Comparison of ENCODE assay signal across 1 cellular context in the genomic region with DNA sequence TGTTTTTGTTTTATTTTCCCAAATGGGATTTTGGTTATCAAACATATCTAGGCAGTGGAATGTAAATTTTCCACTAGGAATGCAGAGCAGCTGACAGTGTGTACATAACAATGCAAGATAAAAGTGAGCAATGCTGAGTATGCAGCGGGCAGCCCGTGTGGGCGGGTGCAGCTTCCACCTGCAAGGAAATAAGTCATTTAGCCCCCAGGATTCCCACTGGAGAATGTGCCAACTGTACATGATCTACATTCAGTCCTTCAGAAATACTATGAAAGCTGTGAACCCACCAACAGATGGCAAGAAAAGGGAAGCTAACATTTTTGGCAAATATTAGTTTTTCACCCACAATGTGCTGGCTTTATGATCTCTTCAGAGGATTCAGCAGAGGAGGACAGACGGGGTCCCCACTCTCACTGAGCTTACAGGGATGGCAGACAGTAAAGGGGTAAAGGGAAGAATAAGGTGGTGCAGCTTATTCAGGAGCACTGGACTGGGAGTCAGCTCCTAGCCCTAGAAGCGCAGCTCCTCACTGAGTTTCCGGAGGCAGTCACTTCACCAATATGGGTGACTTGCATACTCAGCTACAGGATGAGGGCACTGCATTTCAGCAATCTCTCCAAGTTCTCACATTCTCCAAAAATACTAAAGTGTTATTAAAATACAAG.
TF ChIP-seq lines count a peak whose summit lies in the region.

No MANE protein-coding gene starts in this region.

TF ChIP-seq in HepG2, 621 proteins besides CTCF, POLR2A, EP300 and RAD21 (continued from another document and continues in another):
- TF ChIP-seq, protein P1, sequence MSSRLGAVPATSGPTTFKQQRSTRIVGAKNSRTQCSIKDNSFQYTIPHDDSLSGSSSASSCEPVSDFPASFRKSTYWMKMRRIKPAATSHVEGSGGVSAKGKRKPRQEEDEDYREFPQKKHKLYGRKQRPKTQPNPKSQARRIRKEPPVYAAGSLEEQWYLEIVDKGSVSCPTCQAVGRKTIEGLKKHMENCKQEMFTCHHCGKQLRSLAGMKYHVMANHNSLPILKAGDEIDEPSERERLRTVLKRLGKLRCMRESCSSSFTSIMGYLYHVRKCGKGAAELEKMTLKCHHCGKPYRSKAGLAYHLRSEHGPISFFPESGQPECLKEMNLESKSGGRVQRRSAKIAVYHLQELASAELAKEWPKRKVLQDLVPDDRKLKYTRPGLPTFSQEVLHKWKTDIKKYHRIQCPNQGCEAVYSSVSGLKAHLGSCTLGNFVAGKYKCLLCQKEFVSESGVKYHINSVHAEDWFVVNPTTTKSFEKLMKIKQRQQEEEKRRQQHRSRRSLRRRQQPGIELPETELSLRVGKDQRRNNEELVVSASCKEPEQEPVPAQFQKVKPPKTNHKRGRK (CRISPR knock-in tag; IDR thresholded peaks at IDR 0.05), result no peak
- TF ChIP-seq PITX1 (CRISPR knock-in tag; IDR thresholded peaks at IDR 0.05) (peak; percentile 74; the same call in 1 of the 2 replicates), RELA (CRISPR knock-in tag; IDR thresholded peaks at IDR 0.05) (no peak), CBX5 (CRISPR knock-in tag; IDR thresholded peaks at IDR 0.05; ENCODE audit: borderline replicate concordance) (peak; percentile 55; the same call in 1 of the 2 replicates), RORA (CRISPR knock-in tag; IDR thresholded peaks at IDR 0.05) (no peak), FOXJ3 (CRISPR knock-in tag; IDR thresholded peaks at IDR 0.05; ENCODE audit: borderline replicate concordance) (peak; percentile 83; the same call in 1 of the 2 replicates), GATAD1 (CRISPR knock-in tag; IDR thresholded peaks at IDR 0.05) (peak; percentile 47; the same call in 1 of the 2 replicates), NR2F2 (IDR thresholded peaks at IDR 0.05; ENCODE audit: borderline replicate concordance, low read depth) (peak; percentile 57; the same call in 1 of the 2 replicates), STAG1 (CRISPR knock-in tag; IDR thresholded peaks at IDR 0.05) (peak; percentile 17; the same call in 1 of the 2 replicates), IRF2 (CRISPR knock-in tag; IDR thresholded peaks at IDR 0.05) (peak; percentile 90), CBFB (CRISPR knock-in tag; IDR thresholded peaks at IDR 0.05) (0 out of 2 replicates have a peak, but pooled peaks have one; percentile 45), KDM1A (CRISPR knock-in tag; IDR thresholded peaks at IDR 0.05) (no peak), PRPF4 (IDR thresholded peaks at IDR 0.05; ENCODE audit: low read depth, low read length, poor library complexity, severe bottlenecking) (no peak), ZNF7 (CRISPR knock-in tag; IDR thresholded peaks at IDR 0.05) (peak; percentile 72; the same call in 1 of the 2 replicates)
- TF ChIP-seq, protein P2, sequence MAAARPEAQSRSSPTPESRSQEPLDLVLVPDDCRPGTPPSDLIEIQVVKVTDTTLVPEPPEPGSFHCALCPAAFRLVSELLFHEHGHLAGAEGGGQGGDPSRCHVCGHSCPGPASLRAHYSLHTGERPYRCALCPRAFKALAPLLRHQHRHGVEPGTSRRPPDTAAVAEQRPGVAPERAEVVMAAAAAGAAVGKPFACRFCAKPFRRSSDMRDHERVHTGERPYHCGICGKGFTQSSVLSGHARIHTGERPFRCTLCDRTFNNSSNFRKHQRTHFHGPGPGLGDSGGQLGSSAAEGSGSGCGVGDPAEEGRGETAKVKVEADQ (CRISPR knock-in tag; IDR thresholded peaks at IDR 0.05; ENCODE audit: borderline replicate concordance), result no peak
- TF ChIP-seq, protein P3, sequence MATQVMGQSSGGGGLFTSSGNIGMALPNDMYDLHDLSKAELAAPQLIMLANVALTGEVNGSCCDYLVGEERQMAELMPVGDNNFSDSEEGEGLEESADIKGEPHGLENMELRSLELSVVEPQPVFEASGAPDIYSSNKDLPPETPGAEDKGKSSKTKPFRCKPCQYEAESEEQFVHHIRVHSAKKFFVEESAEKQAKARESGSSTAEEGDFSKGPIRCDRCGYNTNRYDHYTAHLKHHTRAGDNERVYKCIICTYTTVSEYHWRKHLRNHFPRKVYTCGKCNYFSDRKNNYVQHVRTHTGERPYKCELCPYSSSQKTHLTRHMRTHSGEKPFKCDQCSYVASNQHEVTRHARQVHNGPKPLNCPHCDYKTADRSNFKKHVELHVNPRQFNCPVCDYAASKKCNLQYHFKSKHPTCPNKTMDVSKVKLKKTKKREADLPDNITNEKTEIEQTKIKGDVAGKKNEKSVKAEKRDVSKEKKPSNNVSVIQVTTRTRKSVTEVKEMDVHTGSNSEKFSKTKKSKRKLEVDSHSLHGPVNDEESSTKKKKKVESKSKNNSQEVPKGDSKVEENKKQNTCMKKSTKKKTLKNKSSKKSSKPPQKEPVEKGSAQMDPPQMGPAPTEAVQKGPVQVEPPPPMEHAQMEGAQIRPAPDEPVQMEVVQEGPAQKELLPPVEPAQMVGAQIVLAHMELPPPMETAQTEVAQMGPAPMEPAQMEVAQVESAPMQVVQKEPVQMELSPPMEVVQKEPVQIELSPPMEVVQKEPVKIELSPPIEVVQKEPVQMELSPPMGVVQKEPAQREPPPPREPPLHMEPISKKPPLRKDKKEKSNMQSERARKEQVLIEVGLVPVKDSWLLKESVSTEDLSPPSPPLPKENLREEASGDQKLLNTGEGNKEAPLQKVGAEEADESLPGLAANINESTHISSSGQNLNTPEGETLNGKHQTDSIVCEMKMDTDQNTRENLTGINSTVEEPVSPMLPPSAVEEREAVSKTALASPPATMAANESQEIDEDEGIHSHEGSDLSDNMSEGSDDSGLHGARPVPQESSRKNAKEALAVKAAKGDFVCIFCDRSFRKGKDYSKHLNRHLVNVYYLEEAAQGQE (IDR thresholded peaks at IDR 0.05; ENCODE audit: borderline replicate concordance in 1 of 2, low read depth in 1 of 2, low read length in 2 of 2), result no peak
- TF ChIP-seq, protein P4, sequence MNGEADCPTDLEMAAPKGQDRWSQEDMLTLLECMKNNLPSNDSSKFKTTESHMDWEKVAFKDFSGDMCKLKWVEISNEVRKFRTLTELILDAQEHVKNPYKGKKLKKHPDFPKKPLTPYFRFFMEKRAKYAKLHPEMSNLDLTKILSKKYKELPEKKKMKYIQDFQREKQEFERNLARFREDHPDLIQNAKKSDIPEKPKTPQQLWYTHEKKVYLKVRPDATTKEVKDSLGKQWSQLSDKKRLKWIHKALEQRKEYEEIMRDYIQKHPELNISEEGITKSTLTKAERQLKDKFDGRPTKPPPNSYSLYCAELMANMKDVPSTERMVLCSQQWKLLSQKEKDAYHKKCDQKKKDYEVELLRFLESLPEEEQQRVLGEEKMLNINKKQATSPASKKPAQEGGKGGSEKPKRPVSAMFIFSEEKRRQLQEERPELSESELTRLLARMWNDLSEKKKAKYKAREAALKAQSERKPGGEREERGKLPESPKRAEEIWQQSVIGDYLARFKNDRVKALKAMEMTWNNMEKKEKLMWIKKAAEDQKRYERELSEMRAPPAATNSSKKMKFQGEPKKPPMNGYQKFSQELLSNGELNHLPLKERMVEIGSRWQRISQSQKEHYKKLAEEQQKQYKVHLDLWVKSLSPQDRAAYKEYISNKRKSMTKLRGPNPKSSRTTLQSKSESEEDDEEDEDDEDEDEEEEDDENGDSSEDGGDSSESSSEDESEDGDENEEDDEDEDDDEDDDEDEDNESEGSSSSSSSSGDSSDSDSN (CRISPR knock-in tag; IDR thresholded peaks at IDR 0.05), result no peak; the same call in 1 of the 2 replicates
- TF ChIP-seq, protein P5, sequence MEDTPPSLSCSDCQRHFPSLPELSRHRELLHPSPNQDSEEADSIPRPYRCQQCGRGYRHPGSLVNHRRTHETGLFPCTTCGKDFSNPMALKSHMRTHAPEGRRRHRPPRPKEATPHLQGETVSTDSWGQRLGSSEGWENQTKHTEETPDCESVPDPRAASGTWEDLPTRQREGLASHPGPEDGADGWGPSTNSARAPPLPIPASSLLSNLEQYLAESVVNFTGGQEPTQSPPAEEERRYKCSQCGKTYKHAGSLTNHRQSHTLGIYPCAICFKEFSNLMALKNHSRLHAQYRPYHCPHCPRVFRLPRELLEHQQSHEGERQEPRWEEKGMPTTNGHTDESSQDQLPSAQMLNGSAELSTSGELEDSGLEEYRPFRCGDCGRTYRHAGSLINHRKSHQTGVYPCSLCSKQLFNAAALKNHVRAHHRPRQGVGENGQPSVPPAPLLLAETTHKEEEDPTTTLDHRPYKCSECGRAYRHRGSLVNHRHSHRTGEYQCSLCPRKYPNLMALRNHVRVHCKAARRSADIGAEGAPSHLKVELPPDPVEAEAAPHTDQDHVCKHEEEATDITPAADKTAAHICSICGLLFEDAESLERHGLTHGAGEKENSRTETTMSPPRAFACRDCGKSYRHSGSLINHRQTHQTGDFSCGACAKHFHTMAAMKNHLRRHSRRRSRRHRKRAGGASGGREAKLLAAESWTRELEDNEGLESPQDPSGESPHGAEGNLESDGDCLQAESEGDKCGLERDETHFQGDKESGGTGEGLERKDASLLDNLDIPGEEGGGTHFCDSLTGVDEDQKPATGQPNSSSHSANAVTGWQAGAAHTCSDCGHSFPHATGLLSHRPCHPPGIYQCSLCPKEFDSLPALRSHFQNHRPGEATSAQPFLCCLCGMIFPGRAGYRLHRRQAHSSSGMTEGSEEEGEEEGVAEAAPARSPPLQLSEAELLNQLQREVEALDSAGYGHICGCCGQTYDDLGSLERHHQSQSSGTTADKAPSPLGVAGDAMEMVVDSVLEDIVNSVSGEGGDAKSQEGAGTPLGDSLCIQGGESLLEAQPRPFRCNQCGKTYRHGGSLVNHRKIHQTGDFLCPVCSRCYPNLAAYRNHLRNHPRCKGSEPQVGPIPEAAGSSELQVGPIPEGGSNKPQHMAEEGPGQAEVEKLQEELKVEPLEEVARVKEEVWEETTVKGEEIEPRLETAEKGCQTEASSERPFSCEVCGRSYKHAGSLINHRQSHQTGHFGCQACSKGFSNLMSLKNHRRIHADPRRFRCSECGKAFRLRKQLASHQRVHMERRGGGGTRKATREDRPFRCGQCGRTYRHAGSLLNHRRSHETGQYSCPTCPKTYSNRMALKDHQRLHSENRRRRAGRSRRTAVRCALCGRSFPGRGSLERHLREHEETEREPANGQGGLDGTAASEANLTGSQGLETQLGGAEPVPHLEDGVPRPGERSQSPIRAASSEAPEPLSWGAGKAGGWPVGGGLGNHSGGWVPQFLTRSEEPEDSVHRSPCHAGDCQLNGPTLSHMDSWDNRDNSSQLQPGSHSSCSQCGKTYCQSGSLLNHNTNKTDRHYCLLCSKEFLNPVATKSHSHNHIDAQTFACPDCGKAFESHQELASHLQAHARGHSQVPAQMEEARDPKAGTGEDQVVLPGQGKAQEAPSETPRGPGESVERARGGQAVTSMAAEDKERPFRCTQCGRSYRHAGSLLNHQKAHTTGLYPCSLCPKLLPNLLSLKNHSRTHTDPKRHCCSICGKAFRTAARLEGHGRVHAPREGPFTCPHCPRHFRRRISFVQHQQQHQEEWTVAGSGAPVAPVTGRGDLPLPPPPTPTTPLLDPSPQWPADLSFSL (CRISPR knock-in tag; IDR thresholded peaks at IDR 0.05), result no peak
- TF ChIP-seq, protein P6, sequence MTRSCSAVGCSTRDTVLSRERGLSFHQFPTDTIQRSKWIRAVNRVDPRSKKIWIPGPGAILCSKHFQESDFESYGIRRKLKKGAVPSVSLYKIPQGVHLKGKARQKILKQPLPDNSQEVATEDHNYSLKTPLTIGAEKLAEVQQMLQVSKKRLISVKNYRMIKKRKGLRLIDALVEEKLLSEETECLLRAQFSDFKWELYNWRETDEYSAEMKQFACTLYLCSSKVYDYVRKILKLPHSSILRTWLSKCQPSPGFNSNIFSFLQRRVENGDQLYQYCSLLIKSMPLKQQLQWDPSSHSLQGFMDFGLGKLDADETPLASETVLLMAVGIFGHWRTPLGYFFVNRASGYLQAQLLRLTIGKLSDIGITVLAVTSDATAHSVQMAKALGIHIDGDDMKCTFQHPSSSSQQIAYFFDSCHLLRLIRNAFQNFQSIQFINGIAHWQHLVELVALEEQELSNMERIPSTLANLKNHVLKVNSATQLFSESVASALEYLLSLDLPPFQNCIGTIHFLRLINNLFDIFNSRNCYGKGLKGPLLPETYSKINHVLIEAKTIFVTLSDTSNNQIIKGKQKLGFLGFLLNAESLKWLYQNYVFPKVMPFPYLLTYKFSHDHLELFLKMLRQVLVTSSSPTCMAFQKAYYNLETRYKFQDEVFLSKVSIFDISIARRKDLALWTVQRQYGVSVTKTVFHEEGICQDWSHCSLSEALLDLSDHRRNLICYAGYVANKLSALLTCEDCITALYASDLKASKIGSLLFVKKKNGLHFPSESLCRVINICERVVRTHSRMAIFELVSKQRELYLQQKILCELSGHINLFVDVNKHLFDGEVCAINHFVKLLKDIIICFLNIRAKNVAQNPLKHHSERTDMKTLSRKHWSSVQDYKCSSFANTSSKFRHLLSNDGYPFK (CRISPR knock-in tag; IDR thresholded peaks at IDR 0.05; ENCODE audit: borderline replicate concordance), result no peak
- TF ChIP-seq, protein P7, sequence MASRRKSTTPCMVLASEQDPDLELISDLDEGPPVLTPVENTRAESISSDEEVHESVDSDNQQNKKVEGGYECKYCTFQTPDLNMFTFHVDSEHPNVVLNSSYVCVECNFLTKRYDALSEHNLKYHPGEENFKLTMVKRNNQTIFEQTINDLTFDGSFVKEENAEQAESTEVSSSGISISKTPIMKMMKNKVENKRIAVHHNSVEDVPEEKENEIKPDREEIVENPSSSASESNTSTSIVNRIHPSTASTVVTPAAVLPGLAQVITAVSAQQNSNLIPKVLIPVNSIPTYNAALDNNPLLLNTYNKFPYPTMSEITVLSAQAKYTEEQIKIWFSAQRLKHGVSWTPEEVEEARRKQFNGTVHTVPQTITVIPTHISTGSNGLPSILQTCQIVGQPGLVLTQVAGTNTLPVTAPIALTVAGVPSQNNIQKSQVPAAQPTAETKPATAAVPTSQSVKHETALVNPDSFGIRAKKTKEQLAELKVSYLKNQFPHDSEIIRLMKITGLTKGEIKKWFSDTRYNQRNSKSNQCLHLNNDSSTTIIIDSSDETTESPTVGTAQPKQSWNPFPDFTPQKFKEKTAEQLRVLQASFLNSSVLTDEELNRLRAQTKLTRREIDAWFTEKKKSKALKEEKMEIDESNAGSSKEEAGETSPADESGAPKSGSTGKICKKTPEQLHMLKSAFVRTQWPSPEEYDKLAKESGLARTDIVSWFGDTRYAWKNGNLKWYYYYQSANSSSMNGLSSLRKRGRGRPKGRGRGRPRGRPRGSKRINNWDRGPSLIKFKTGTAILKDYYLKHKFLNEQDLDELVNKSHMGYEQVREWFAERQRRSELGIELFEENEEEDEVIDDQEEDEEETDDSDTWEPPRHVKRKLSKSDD (CRISPR knock-in tag; IDR thresholded peaks at IDR 0.05; ENCODE audit: low read depth), result no peak
